19 cellular contexts compared by ENCODE assay signal in genomic region chr4:178356725-178357124, GRCh38.
DNase-seq lines count a peak whose midpoint lies in the region; ATAC-seq and TF ChIP-seq lines count a peak whose summit lies in the region.
"Had no signal": no experiment of that assay in that cellular context is flagged by ENCODE, and none has a peak within 500 bp of the region (broad histone marks: within the 10 kb centered on the region; RNA-seq: fewer than 3 reads in every experiment).

No MANE protein-coding gene starts in this region.

- H3K56ac ChIP-seq in H9 (ENCODE audit: insufficient read length, low read depth, low read length) (no peak overlapping the region), mesendoderm (ENCODE audit: low read length) (no peak overlapping the region)

- H3K27ac Mint-ChIP-seq in H9 = no peak overlapping the region
- H3K27ac Mint-ChIP-seq: T-cell had no signal

- H3T11ph ChIP-seq in H9 (ENCODE audit: low read length) = no peak overlapping the region

- no peaks in the 10 kb centered on the region for H3K23me2 ChIP-seq in H9 (ENCODE audit: insufficient read length, low read depth, low read length, poor library complexity, severe bottlenecking)

- H3K23ac ChIP-seq in H9 (ENCODE audit: insufficient read length, low read depth, low read length) (no peak overlapping the region), mesendoderm (ENCODE audit: low read length) (no peak overlapping the region)

- ATAC-seq in HG02610 (IDR thresholded peaks at IDR 0.05; ENCODE audit: unreplicated experiment) (no peak), HG03442 (IDR thresholded peaks at IDR 0.05; ENCODE audit: unreplicated experiment) (no peak)
- ATAC-seq: T-cell had no signal

- TF ChIP-seq CTCF in H9 (conservative IDR thresholded peaks at IDR 0.05) (peak; percentile 45; the same call in 2 of the 3 replicates), OCI-LY7 (conservative IDR thresholded peaks at IDR 0.05; ENCODE audit: low read length) (no peak)

- H3K9me2 ChIP-seq in OCI-LY7 (ENCODE audit: insufficient read depth, low read length) = no peaks in the 10 kb centered on the region

- no peak overlapping the region for H2BK5ac ChIP-seq in H9 (ENCODE audit: insufficient read length, low read length)
- no peak overlapping the region for H2BK5ac ChIP-seq in mesendoderm (ENCODE audit: low read length)

- H3K79me2 ChIP-seq in H9 (ENCODE audit: insufficient read depth, low read length) = no peaks in the 10 kb centered on the region
- H3K79me2 ChIP-seq in mesendoderm (ENCODE audit: control insufficient read depth, insufficient read depth, low read length) = no peaks in the 10 kb centered on the region
- no peaks in the 10 kb centered on the region for H3K79me2 ChIP-seq in OCI-LY7 (ENCODE audit: insufficient read depth, low read depth, low read length)

- H3K4ac ChIP-seq in H9 (ENCODE audit: low read depth, low read length) (no peak overlapping the region), mesendoderm (ENCODE audit: low read depth, low read length) (no peak overlapping the region)

- no peak overlapping the region for H3K4me3 Mint-ChIP-seq in H9
- H3K4me3 Mint-ChIP-seq: T-cell had no signal

- H2BK12ac ChIP-seq in H9 (ENCODE audit: insufficient read length, low read depth, low read length) = no peak overlapping the region

- H3K4me1 ChIP-seq in H9 (ENCODE audit: insufficient read depth, low read length) = no peaks in the 10 kb centered on the region
- H3K4me1 ChIP-seq in mesendoderm (ENCODE audit: control insufficient read depth, low read depth, low read length) = no peaks in the 10 kb centered on the region
- no peaks in the 10 kb centered on the region for H3K4me1 ChIP-seq in OCI-LY7 (ENCODE audit: insufficient read depth, low read length, poor library complexity, severe bottlenecking)

- no peak overlapping the region for H2BK15ac ChIP-seq in H9 (ENCODE audit: low read depth, low read length)
- no peak overlapping the region for H2BK15ac ChIP-seq in mesendoderm (replicated peaks; ENCODE audit: low read depth)

- H4K5ac ChIP-seq in H9 (ENCODE audit: insufficient read length, low read depth, low read length) (no peak overlapping the region), mesendoderm (ENCODE audit: low read length) (no peak overlapping the region)

- H3K27ac ChIP-seq in H9 (ENCODE audit: insufficient read length, low read depth, low read length) = no peak overlapping the region
- H3K27ac ChIP-seq in mesendoderm (ENCODE audit: low read depth, low read length) = no peak overlapping the region
- H3K27ac ChIP-seq in OCI-LY7 (ENCODE audit: low read depth, low read length, poor library complexity, severe bottlenecking) = no peak overlapping the region
- H3K27ac ChIP-seq: C4-2B had no signal

- intact Hi-C loops in OCI-LY7 (cut with micrococcal nuclease; ENCODE audit: unreplicated experiment) = no loop called here

- no peaks in the 10 kb centered on the region for H3K4me1 Mint-ChIP-seq in H9
- H3K4me1 Mint-ChIP-seq: T-cell had no signal

- peaks cover 3 to 6% (median 3%) of the 10 kb centered on the region in 3 experiments; a peak in 5 of 7 replicates for H3K36me3 Mint-ChIP-seq in H9 (ENCODE audit: insufficient read depth in 1 of 3, low read depth in 3 of 3)
- H3K36me3 Mint-ChIP-seq: T-cell had no signal

- H3K79me1 ChIP-seq in H9 (ENCODE audit: insufficient read depth, low read depth, low read length, poor library complexity, severe bottlenecking) (no peaks in the 10 kb centered on the region), mesendoderm (ENCODE audit: low read length) (no peaks in the 10 kb centered on the region)

- POLR2A ChIA-PET in OCI-LY7 (lab: Charles Lee) = no interaction called here

- H4K20me1 ChIP-seq in H9 (ENCODE audit: control insufficient read depth, insufficient read depth, insufficient read length) (no peaks in the 10 kb centered on the region), OCI-LY7 (ENCODE audit: insufficient read depth, low read length) (no peaks in the 10 kb centered on the region)

- no peak overlapping the region for H3K4me2 ChIP-seq in H9 (ENCODE audit: insufficient read depth, insufficient read length, low read length)
- no peak overlapping the region for H3K4me2 ChIP-seq in mesendoderm (ENCODE audit: low read length)
- no peak overlapping the region for H3K4me2 ChIP-seq in OCI-LY7 (ENCODE audit: low read length)

- H4K8ac ChIP-seq in H9 (replicated peaks; ENCODE audit: insufficient read length, low read depth, low read length) (no peak overlapping the region), mesendoderm (ENCODE audit: low read depth, low read length) (no peak overlapping the region)

- WGBS in H9 (ENCODE audit: extremely low coverage, insufficient read length, low lambda C conversion rate) = no CpG with 5 or more reads among the region's 2 CpGs
- no CpG with 5 or more reads among the region's 2 CpGs for WGBS in mesendoderm (ENCODE audit: extremely low coverage, insufficient coverage, low lambda C conversion rate)

- peaks cover 4% of the 10 kb centered on the region in 2 experiments; a peak in 4 of 5 replicates for H3K9me3 Mint-ChIP-seq in H9

- H2AFZ ChIP-seq in H9 (ENCODE audit: low read length) (no peak overlapping the region), OCI-LY7 (ENCODE audit: low read length) (no peak overlapping the region)

- H3K14ac ChIP-seq in H9 (ENCODE audit: insufficient read depth, low read length) = no peak overlapping the region

- no peaks in the 10 kb centered on the region for H3K9me3 ChIP-seq in H9 (ENCODE audit: control insufficient read depth, low read depth, low read length)
- no peaks in the 10 kb centered on the region for H3K9me3 ChIP-seq in OCI-LY7 (ENCODE audit: low read length)

- BruUV-seq in OCI-LY7 (replicated peaks; lab: Mats Ljungman, UMichigan) = no TSS peak

- H3K36me3 ChIP-seq in mesendoderm (ENCODE audit: control insufficient read depth, insufficient read depth, low read length) (no peaks in the 10 kb centered on the region), OCI-LY7 (ENCODE audit: insufficient read depth, low read length) (no peaks in the 10 kb centered on the region)

- no peak overlapping the region for H2BK120ac ChIP-seq in H9 (ENCODE audit: low read depth, low read length, poor library complexity, severe bottlenecking)
- no peak overlapping the region for H2BK120ac ChIP-seq in mesendoderm (ENCODE audit: low read depth, low read length)

- peak; percentile 15 for DNase-seq in ELR (ENCODE audit: low read depth)
- peak; percentile 30 for DNase-seq in H9
- peak; percentile 2 for DNase-seq in astrocyte of the hippocampus (ENCODE audit: low read depth, low spot score)
- peak; percentile 44 for DNase-seq in mesendoderm
- DNase-seq in OCI-LY7 (ENCODE audit: low spot score) = no peak
- DNase-seq: ACHN; GDM1; KG1; MV-4-11; NCI-H187; NCI-H2171; NCI-H446; NCI-H526 treated with DMSO at 0.1 percent for 48 hours; NK-92 treated with Interleukin-12 subunit alpha and Interleukin-12 subunit beta, amount 100 ng/mL, for 24 hours; Right ventricle myocardium superior; T-cell had no signal

- no peak overlapping the region for H2BK20ac ChIP-seq in H9 (ENCODE audit: low read depth, low read length, poor library complexity, severe bottlenecking)

- H2AK5ac ChIP-seq in H9 (ENCODE audit: insufficient read length, low read length) = no peak overlapping the region
- H2AK5ac ChIP-seq in mesendoderm (ENCODE audit: low read length) = no peak overlapping the region

- no peak overlapping the region for H4K91ac ChIP-seq in H9 (ENCODE audit: insufficient read length, low read depth, low read length)

- H3K9ac ChIP-seq in H9 (ENCODE audit: extremely low read depth, insufficient read length, low read length) = no peak overlapping the region
- H3K9ac ChIP-seq in mesendoderm (ENCODE audit: low read length) = no peak overlapping the region

- CTCF ChIA-PET in OCI-LY7 (lab: Charles Lee; ENCODE audit: unreplicated experiment) = no interaction called here

- H3K27me3 ChIP-seq in H9 (ENCODE audit: insufficient read depth, low read length) = no peaks in the 10 kb centered on the region
- H3K27me3 ChIP-seq in mesendoderm (ENCODE audit: insufficient read depth, low read length, poor library complexity) = no peaks in the 10 kb centered on the region

- no peak overlapping the region for H3K18ac ChIP-seq in H9 (ENCODE audit: insufficient read length, low read depth, low read length)
- no peak overlapping the region for H3K18ac ChIP-seq in mesendoderm (ENCODE audit: low read length)

- H3K27me3 Mint-ChIP-seq in H9 (ENCODE audit: low read depth) = no peaks in the 10 kb centered on the region
- H3K27me3 Mint-ChIP-seq: T-cell had no signal

- H3K4me3 ChIP-seq in mesendoderm (ENCODE audit: low read length) = no peak overlapping the region
- H3K4me3 ChIP-seq in OCI-LY7 (ENCODE audit: low read depth, low read length, poor library complexity, severe bottlenecking) = no peak overlapping the region
